In the genomic region with DNA sequence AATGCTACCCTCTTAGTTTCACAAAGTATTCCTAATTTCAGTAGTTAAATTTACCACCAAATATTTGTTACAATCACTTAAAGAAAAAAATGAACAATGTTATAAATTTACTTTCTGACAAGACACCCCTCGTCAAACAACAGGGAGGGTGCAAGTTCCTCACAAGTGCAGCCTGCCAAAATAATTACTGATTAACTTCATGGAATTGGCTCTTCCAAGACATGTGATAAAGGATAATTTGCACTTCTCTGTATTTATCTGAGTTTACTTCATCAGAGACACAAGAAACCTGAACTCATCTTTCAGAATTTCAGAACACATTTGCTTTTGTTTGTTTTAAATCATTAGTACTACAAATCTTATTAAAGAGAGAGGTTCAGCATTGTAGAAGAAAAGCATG, we compare ENCODE assay signal across 9 cellular contexts.
DNase-seq lines count a peak whose midpoint lies in the region; ATAC-seq and TF ChIP-seq lines count a peak whose summit lies in the region.
"Had no signal": no experiment of that assay in that cellular context is flagged by ENCODE, and none has a peak within 500 bp of the region (broad histone marks: within the 10 kb centered on the region; RNA-seq: fewer than 3 reads in every experiment).

No MANE protein-coding gene starts in this region.

- ATAC-seq in T-helper 17 cell (no peak), left lobe of liver (peak; percentile 79)
- ATAC-seq in activated CD4-positive, CD25-positive, alpha-beta regulatory T cell treated with anti-CD3 and anti-CD28 coated beads, Interleukin-2, amount 50 U/mL, for 24 hours = no peak

- no peak overlapping the region for H3K4me3 Mint-ChIP-seq in T-helper 17 cell

- no peaks in the 10 kb centered on the region for H3K27me3 Mint-ChIP-seq in T-helper 17 cell

- no peaks in the 10 kb centered on the region for H3K9me3 ChIP-seq in T-helper 17 cell (ENCODE audit: control insufficient read depth, low read length, poor library complexity, severe bottlenecking)

- H3K4me3 ChIP-seq in epithelial cell of proximal tubule (ENCODE audit: low read depth, low read length) = no peak overlapping the region
- H3K4me3 ChIP-seq: GM23248 had no signal

- peak overlapping the region; percentile 37 for H3K27ac Mint-ChIP-seq in T-helper 17 cell

- H3K36me3 Mint-ChIP-seq in T-helper 17 cell (ENCODE audit: low read depth) = no peaks in the 10 kb centered on the region

- no peak for TF ChIP-seq CTCF in epithelial cell of proximal tubule (conservative IDR thresholded peaks at IDR 0.05; ENCODE audit: low read depth, low read length)

- DNase-seq in T-helper 17 cell = no peak
- peak; percentile 40 for DNase-seq in epithelial cell of proximal tubule (ENCODE audit: low read depth)
- no peak for DNase-seq in left lobe of liver (ENCODE audit: low spot score)
- no peak for DNase-seq in GM19238 (ENCODE audit: insufficient read length, low spot score)
- no peak for DNase-seq in NCI-H69 (lab: John Stamatoyannopoulos, UW)
- DNase-seq: DMS53, GM23248, H7 had no signal

- peaks cover 25% of the 10 kb centered on the region for H3K4me1 Mint-ChIP-seq in T-helper 17 cell
